10 cellular contexts compared by ENCODE assay signal in the genomic region with DNA sequence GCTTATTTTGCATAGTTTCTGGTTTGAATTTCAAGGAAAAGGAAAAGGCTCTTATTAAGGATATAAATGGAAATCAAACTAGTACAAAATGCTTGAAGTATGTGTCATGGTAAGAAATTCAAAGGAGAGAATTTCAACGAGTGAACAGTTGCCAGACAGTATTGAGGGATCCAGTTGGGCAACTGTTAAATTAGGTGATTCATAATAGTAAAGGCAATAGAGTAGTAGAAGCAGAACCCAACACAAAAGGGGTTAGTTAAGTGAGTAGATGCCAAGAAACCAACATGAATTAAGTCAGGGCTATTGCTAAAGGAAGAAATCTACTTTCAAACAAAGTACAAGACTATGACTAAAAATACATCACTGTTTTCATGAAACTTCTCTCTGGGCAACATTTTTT. TPM values are rescaled to one million over a fixed set of nuclear protein-coding genes. Genes with fewer than 3 reads are reported as not detected.
DNase-seq lines count a peak whose midpoint lies in the region; ATAC-seq and TF ChIP-seq lines count a peak whose summit lies in the region.
"Had no signal": no experiment of that assay in that cellular context is flagged by ENCODE, and none has a peak within 500 bp of the region (broad histone marks: within the 10 kb centered on the region; RNA-seq: fewer than 3 reads in every experiment).

No MANE protein-coding gene starts in this region.

- peak overlapping the region; percentile 99 for H3K4me3 ChIP-seq in CD4-positive, CD25-positive, alpha-beta regulatory T cell (ENCODE audit: low read depth, low read length)
- H3K4me3 ChIP-seq in lower lobe of right lung (peak overlapping the region; percentile 41), thyroid gland (replicated peaks in 1 of 3) (no peak overlapping the region)

- no peaks in the 10 kb centered on the region for H3K9me3 ChIP-seq in CD4-positive, CD25-positive, alpha-beta regulatory T cell (ENCODE audit: control insufficient read depth in 2 of 2, low read length in 2 of 2)
- H3K9me3 ChIP-seq in lower lobe of right lung (no peaks in the 10 kb centered on the region), thyroid gland (no peaks in the 10 kb centered on the region)

- H3K4me1 ChIP-seq in CD4-positive, CD25-positive, alpha-beta regulatory T cell (ENCODE audit: control insufficient read depth, insufficient read depth, low read length, poor library complexity, severe bottlenecking), result peaks cover 64% of the 10 kb centered on the region
- peaks cover 21% of the 10 kb centered on the region for H3K4me1 ChIP-seq in lower lobe of right lung
- H3K4me1 ChIP-seq in thyroid gland, result no peaks in the 10 kb centered on the region

- intact Hi-C loops in lower lobe of right lung (cut with DNase I) (no loop called here), thyroid gland (cut with DNase I) (no loop called here)

- no peak for TF ChIP-seq POLR2A in thyroid gland (IDR thresholded peaks at IDR 0.05)

- peak overlapping the region; percentile 92 to 99 (median 97) for H3K27ac Mint-ChIP-seq in CD4-positive, CD25-positive, alpha-beta regulatory T cell
- H3K27ac Mint-ChIP-seq in activated naive CD8-positive, alpha-beta T cell treated with anti-CD3 and anti-CD28 coated beads, Interleukin-2, amount 50 U/mL, for 24 hours, result peak overlapping the region; percentile 96

- peaks cover 35% of the 10 kb centered on the region for H3K36me3 Mint-ChIP-seq in CD4-positive, CD25-positive, alpha-beta regulatory T cell
- H3K36me3 Mint-ChIP-seq in activated naive CD8-positive, alpha-beta T cell treated with anti-CD3 and anti-CD28 coated beads, Interleukin-2, amount 50 U/mL, for 24 hours (ENCODE audit: low read depth), result peaks cover 37% of the 10 kb centered on the region

- no peaks in the 10 kb centered on the region for H3K27me3 Mint-ChIP-seq in CD4-positive, CD25-positive, alpha-beta regulatory T cell
- no peaks in the 10 kb centered on the region for H3K27me3 Mint-ChIP-seq in activated naive CD8-positive, alpha-beta T cell treated with anti-CD3 and anti-CD28 coated beads, Interleukin-2, amount 50 U/mL, for 24 hours

- peaks cover 0 to 4% (median 0%) of the 10 kb centered on the region in 7 donors for H3K9me3 Mint-ChIP-seq in CD4-positive, CD25-positive, alpha-beta regulatory T cell
- peaks cover 4% of the 10 kb centered on the region for H3K9me3 Mint-ChIP-seq in activated naive CD8-positive, alpha-beta T cell treated with anti-CD3 and anti-CD28 coated beads, Interleukin-2, amount 50 U/mL, for 24 hours

- 43 to 62% methylated on average over 1 of the region's 1 CpG for WGBS in thyroid gland, 2 donors

- TF ChIP-seq CTCF in lower lobe of right lung (IDR thresholded peaks at IDR 0.05), result no peak
- TF ChIP-seq CTCF in thyroid gland (IDR thresholded peaks at IDR 0.05), result no peak

- no peaks in the 10 kb centered on the region for H3K27me3 ChIP-seq in CD4-positive, CD25-positive, alpha-beta regulatory T cell (ENCODE audit: control insufficient read depth, insufficient read depth, low read length)
- no peaks in the 10 kb centered on the region for H3K27me3 ChIP-seq in lower lobe of right lung (ENCODE audit: low read depth)
- H3K27me3 ChIP-seq in thyroid gland, result no peaks in the 10 kb centered on the region

- peak overlapping the region; percentile 91 to 100 (median 99) for H3K4me3 Mint-ChIP-seq in CD4-positive, CD25-positive, alpha-beta regulatory T cell
- peak overlapping the region; percentile 98 for H3K4me3 Mint-ChIP-seq in activated naive CD8-positive, alpha-beta T cell treated with anti-CD3 and anti-CD28 coated beads, Interleukin-2, amount 50 U/mL, for 24 hours

- ATAC-seq in CD4-positive, CD25-positive, alpha-beta regulatory T cell (ENCODE audit: low read depth in 2 of 2), result peak in 1 of 2 donors; percentile 25
- ATAC-seq in activated naive CD8-positive, alpha-beta T cell treated with anti-CD3 and anti-CD28 coated beads, Interleukin-2, amount 50 U/mL, for 24 hours, result no peak
- ATAC-seq in lower lobe of right lung, result peak in 1 of 2 donors; percentile 55
- ATAC-seq in HG03039 (IDR thresholded peaks at IDR 0.05; ENCODE audit: unreplicated experiment), result no peak

- no peak for DNase-seq in CD4-positive, CD25-positive, alpha-beta regulatory T cell
- DNase-seq in HT1080 (ENCODE audit: low read depth), result peak; percentile 65
- no peak for DNase-seq in activated naive CD8-positive, alpha-beta T cell treated with anti-CD3 and anti-CD28 coated beads, Interleukin-2, amount 50 U/mL, for 24 hours
- no peak for DNase-seq in lower lobe of right lung
- no peak for DNase-seq in occipital lobe (lab: John Stamatoyannopoulos, UW)
- DNase-seq in amygdala (lab: John Stamatoyannopoulos, UW), result no peak
- DNase-seq in thyroid gland, result no peak
- DNase-seq: NCI-H1436, posterior cingulate gyrus had no signal

- peak overlapping the region; percentile 90 for H3K27ac ChIP-seq in CD4-positive, CD25-positive, alpha-beta regulatory T cell (ENCODE audit: insufficient read depth, low read length, poor library complexity, severe bottlenecking)
- H3K27ac ChIP-seq in lower lobe of right lung (no peak overlapping the region), thyroid gland (no peak overlapping the region)

- H3K36me3 ChIP-seq in CD4-positive, CD25-positive, alpha-beta regulatory T cell (ENCODE audit: control insufficient read depth, insufficient read depth, low read length), result peaks cover 31% of the 10 kb centered on the region
- H3K36me3 ChIP-seq in lower lobe of right lung, result no peaks in the 10 kb centered on the region
- no peaks in the 10 kb centered on the region for H3K36me3 ChIP-seq in thyroid gland

- peaks cover 23 to 76% (median 57%) of the 10 kb centered on the region in 4 donors for H3K4me1 Mint-ChIP-seq in CD4-positive, CD25-positive, alpha-beta regulatory T cell
- peaks cover 81% of the 10 kb centered on the region for H3K4me1 Mint-ChIP-seq in activated naive CD8-positive, alpha-beta T cell treated with anti-CD3 and anti-CD28 coated beads, Interleukin-2, amount 50 U/mL, for 24 hours

RNA-seq across cellular contexts. Expression of a gene that starts 1.0 kb away (rescaled TPM):
- total RNA-seq in CD4-positive, CD25-positive, alpha-beta regulatory T cell, result 425 TPM
- polyA plus RNA-seq in CD4-positive, CD25-positive, alpha-beta regulatory T cell, result 100 to 1,000 TPM; 201 to 381 (median 293) TPM
- 0.13 and 0.18 TPM in 2 replicates for total RNA-seq in HT1080 (2014; rRNA removed; shearing (Covaris generic))
- not detected in 2 replicates for polyA plus RNA-seq in HT1080 (2015; cell fraction: cytosol; rRNA removed)
- 0.07 and 0.24 TPM in 2 replicates for polyA plus RNA-seq in HT1080 (2015; cell fraction: nucleus; rRNA removed)
- total RNA-seq in lower lobe of right lung, result 9.6 TPM
- total RNA-seq in occipital lobe, result 1.6 TPM
- 1 to 10 TPM; 1.0 to 3.0 (median 2.4) TPM for total RNA-seq in thyroid gland

Comparison
In these comparisons a context has a peak if more than half of its experiments do, and no peak if none do; other contexts are left out.
1. H3K4me3 ChIP-seq: peak in CD4-positive, CD25-positive, alpha-beta regulatory T cell (single experiment) and lower lobe of right lung (single experiment); none in thyroid gland (0 of 3).
2. RNA of a gene that starts 1.0 kb away (total RNA-seq): 425 TPM in CD4-positive, CD25-positive, alpha-beta regulatory T cell (single experiment); 9.6 TPM in lower lobe of right lung (single experiment), 1.0 to 3.0 TPM in thyroid gland, 1.6 TPM in occipital lobe (single experiment) and 0.13 to 0.18 TPM in HT1080; every median in the first group is over 10 times any median in the second.